In genomic region chr5:129903466-129904101, GRCh38 we compare ENCODE assay signal across 8 cellular contexts. TPM values are rescaled to one million over a fixed set of nuclear protein-coding genes. Genes with fewer than 3 reads are reported as not detected.
A peak's percentile ranks its signal among the peaks of the same experiment; 100 is the strongest.
DNase-seq lines count a peak whose midpoint lies in the region; ATAC-seq and TF ChIP-seq lines count a peak whose summit lies in the region.

No MANE protein-coding gene starts in this region.

- intact Hi-C loops in Right ventricle myocardium superior (cut with DNase I), result loop anchor here (10.0 kb wide), 1 partner anchor 241 kb away; no protein-coding TSS in a partner anchor

- ATAC-seq in GM18511 (IDR thresholded peaks at IDR 0.05; ENCODE audit: unreplicated experiment), result peak; percentile 3
- ATAC-seq in Right ventricle myocardium superior (ENCODE audit: poor library complexity), result peak; percentile 53
- no peak for ATAC-seq in HG02938 (IDR thresholded peaks at IDR 0.05; ENCODE audit: unreplicated experiment)
- no peak for ATAC-seq in GM19035 (IDR thresholded peaks at IDR 0.05; ENCODE audit: unreplicated experiment)

- no peak for DNase-seq in T-helper 2 cell treated with Interferon-gamma antibody and Interleukin-4, amounts not matched to agents 5 μg/mL and 100 μg/mL, for 36 hours (ENCODE audit: low spot score)
- no peak for DNase-seq in Right ventricle myocardium superior
- DNase-seq in retinal pigment epithelial cell (ENCODE audit: low read depth), result no peak
- DNase-seq in HuH-7.5 (ENCODE audit: low spot score), result no peak
- no peak for DNase-seq in stimulated activated CD4-positive, alpha-beta T cell treated with anti-CD3 and anti-CD28 coated beads, Interleukin-1b, Interleukin-23, amount 100 ng/mL, for 48 hours

- peak overlapping the region; percentile 86 for H3K4me3 Mint-ChIP-seq in T-helper 2 cell treated with Interferon-gamma antibody and Interleukin-4, amounts not matched to agents 5 μg/mL and 100 μg/mL, for 36 hours

- peaks cover 11% of the 10 kb centered on the region for H3K4me1 Mint-ChIP-seq in T-helper 2 cell treated with Interferon-gamma antibody and Interleukin-4, amounts not matched to agents 5 μg/mL and 100 μg/mL, for 36 hours (ENCODE audit: low read depth)

- no peak for TF ChIP-seq CTCF in retinal pigment epithelial cell (conservative IDR thresholded peaks at IDR 0.05; ENCODE audit: low read depth, low read length)

- peaks cover 54% of the 10 kb centered on the region for H3K27me3 Mint-ChIP-seq in T-helper 2 cell treated with Interferon-gamma antibody and Interleukin-4, amounts not matched to agents 5 μg/mL and 100 μg/mL, for 36 hours (ENCODE audit: low read depth)

- H3K4me3 ChIP-seq in retinal pigment epithelial cell (ENCODE audit: low read length), result peak overlapping the region; percentile 65

- peaks cover 2% of the 10 kb centered on the region for H3K36me3 Mint-ChIP-seq in T-helper 2 cell treated with Interferon-gamma antibody and Interleukin-4, amounts not matched to agents 5 μg/mL and 100 μg/mL, for 36 hours (ENCODE audit: low read depth)

- no peak overlapping the region for H3K27ac Mint-ChIP-seq in T-helper 2 cell treated with Interferon-gamma antibody and Interleukin-4, amounts not matched to agents 5 μg/mL and 100 μg/mL, for 36 hours

- no peaks in the 10 kb centered on the region for H3K9me3 Mint-ChIP-seq in T-helper 2 cell treated with Interferon-gamma antibody and Interleukin-4, amounts not matched to agents 5 μg/mL and 100 μg/mL, for 36 hours

RNA-seq across cellular contexts. Expression of gene CHSY3, which starts 0.7 kb away (rescaled TPM):
- total RNA-seq in Right ventricle myocardium superior, result 0.51 TPM

Comparison
In these comparisons a context has a peak if more than half of its experiments do, and no peak if none do; other contexts are left out.
1. ATAC-seq: peak in GM18511 (single experiment) and Right ventricle myocardium superior (single experiment); none in HG02938 (single experiment) and GM19035 (single experiment).